ENCODE assay signal across 13 cellular contexts in the genomic region with DNA sequence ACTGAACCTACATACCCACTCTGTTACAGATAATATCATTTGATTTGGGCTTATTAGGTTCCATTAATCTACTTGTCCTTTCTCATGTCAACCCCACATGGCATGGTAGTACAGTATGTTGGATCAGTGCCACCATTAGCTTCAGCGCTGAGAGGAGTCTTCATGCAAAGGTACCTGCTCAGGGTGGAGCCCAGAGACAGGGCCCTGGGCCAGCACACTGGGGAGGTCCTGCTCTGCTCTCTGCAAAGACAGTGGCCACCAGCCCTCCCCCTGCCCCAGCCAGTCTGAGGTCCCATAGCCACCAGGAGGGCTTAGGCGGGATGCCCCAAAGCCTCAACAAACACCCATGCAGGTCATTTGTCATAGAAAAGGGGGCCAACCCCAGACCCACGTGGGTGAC.
"Had no signal": no experiment of that assay in that cellular context is flagged by ENCODE, and none has a peak within 500 bp of the region (broad histone marks: within the 10 kb centered on the region; RNA-seq: fewer than 3 reads in every experiment).

No MANE protein-coding gene starts in this region.

- H3K9me3 ChIP-seq: lower lobe of right lung, thyroid gland, uterus had no signal

- H3K27ac ChIP-seq: lower lobe of right lung, thyroid gland, uterus had no signal

- H3K27me3 Mint-ChIP-seq: activated CD8-positive, alpha-beta memory T cell treated with anti-CD3 and anti-CD28 coated beads, Interleukin-2, amount 10 ng/mL, durations not matched to agents 7 days and 5 days; effector memory CD8-positive, alpha-beta T cell; naive thymus-derived CD4-positive, alpha-beta T cell had no signal

- H3K36me3 ChIP-seq: lower lobe of right lung, thyroid gland, uterus had no signal

- H3K9me3 Mint-ChIP-seq: effector memory CD8-positive, alpha-beta T cell; naive thymus-derived CD4-positive, alpha-beta T cell had no signal

- ATAC-seq: activated CD8-positive, alpha-beta memory T cell treated with anti-CD3 and anti-CD28 coated beads, Interleukin-2, amount 10 ng/mL, durations not matched to agents 7 days and 5 days; effector memory CD8-positive, alpha-beta T cell; lower lobe of right lung; naive thymus-derived CD4-positive, alpha-beta T cell had no signal

- H3K4me3 ChIP-seq: lower lobe of right lung, skin epidermis, thyroid gland, uterus had no signal

- H3K4me3 Mint-ChIP-seq: activated CD8-positive, alpha-beta memory T cell treated with anti-CD3 and anti-CD28 coated beads, Interleukin-2, amount 10 ng/mL, durations not matched to agents 7 days and 5 days; effector memory CD8-positive, alpha-beta T cell had no signal

- H3K27ac Mint-ChIP-seq: activated CD8-positive, alpha-beta memory T cell treated with anti-CD3 and anti-CD28 coated beads, Interleukin-2, amount 10 ng/mL, durations not matched to agents 7 days and 5 days had no signal

- DNase-seq: activated CD4-positive, alpha-beta T cell treated with anti-CD3 and anti-CD28 coated beads, Interleukin-2, amount 50 U/mL, for 48 hours; activated CD4-positive, CD25-positive, alpha-beta regulatory T cell; activated CD8-positive, alpha-beta memory T cell treated with anti-CD3 and anti-CD28 coated beads, Interleukin-2, amount 10 ng/mL, durations not matched to agents 7 days and 5 days; activated T-cell treated with anti-CD3 and anti-CD28 coated beads, Interleukin-2, amount 50 U/mL, for 48 hours; caudate nucleus; effector memory CD8-positive, alpha-beta T cell; hypothalamus; lower lobe of right lung; naive thymus-derived CD4-positive, alpha-beta T cell; T-helper 1 cell; thyroid gland; uterus had no signal

- H3K27me3 ChIP-seq: thyroid gland, uterus had no signal
